ENCODE assay signal across 8 cellular contexts in genomic region chr18:70394672-70395071, GRCh38.
"Had no signal": no experiment of that assay in that cellular context is flagged by ENCODE, and none has a peak within 500 bp of the region (broad histone marks: within the 10 kb centered on the region; RNA-seq: fewer than 3 reads in every experiment).

No MANE protein-coding gene starts in this region.

- H3K4me2 ChIP-seq: GM23338 had no signal

- ATAC-seq: GM23338 had no signal

- H3K4me3 ChIP-seq: GM23338 had no signal

- DNase-seq: H9, HCEC 1CT, HFFc6, KG1 had no signal

- H2AFZ ChIP-seq: GM23338 had no signal

- FAIRE-seq: H1, H54, HTR-8/SVneo had no signal
